In the genomic region with DNA sequence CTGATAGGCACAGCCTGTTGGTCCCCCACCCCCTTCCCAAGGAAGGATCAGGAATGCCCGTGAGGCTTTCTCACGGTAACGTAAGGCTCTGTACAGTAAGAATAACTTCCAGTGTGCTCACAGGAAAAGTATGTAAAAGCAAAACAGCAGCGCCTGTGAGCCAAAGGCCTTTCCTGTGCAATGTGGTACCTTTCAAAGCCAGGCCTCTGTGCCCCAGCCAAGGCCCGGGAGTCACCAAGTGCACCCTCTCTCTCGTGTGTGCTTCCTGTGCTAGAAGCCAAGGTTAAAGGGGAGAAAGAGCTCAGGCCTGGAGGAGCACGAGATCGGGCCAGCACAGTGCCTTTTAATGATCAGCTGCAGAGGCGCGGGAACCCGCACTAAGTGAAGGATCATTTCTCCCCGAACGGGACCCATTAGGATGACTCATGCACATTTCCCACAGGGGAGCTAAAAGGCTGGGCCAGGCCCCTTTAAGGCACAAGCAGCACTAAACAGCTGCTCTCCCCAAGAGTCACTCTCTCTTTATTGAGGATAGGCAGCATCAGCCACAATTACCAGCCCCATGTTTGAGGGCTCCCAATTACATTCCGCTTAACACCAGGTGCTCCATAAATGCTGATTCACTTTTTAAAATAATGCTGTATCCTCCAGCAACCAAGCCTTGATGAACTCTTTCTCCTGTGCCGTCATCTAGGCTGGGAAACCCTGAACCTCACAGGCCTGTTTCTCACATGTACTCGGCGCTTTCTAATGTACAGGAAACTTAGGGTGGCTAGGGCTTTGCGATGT, we compare ENCODE assay signal across 8 cellular contexts. TPM values are rescaled to one million over a fixed set of nuclear protein-coding genes. Genes with fewer than 3 reads are reported as not detected.
A peak's percentile ranks its signal among the peaks of the same experiment; 100 is the strongest.
DNase-seq lines count a peak whose midpoint lies in the region; ATAC-seq and TF ChIP-seq lines count a peak whose summit lies in the region.

No MANE protein-coding gene starts in this region.

- H3K9ac ChIP-seq in HUES6 (ENCODE audit: low read length) = peak overlapping the region; percentile 28

- DNase-seq in AG08395 (ENCODE audit: low spot score) (peak; percentile 81), kidney epithelial cell (ENCODE audit: low read depth) (peak; percentile 92), tibial artery (peak; percentile 54 to 79), NOMO-1 treated with DMSO at 0.1 percent for 48 hours (lab: John Stamatoyannopoulos, UW; ENCODE audit: unreplicated experiment) (no peak), pons (ENCODE audit: low spot score) (no peak)

- H3K27ac ChIP-seq in HUES6 (ENCODE audit: low read depth, low read length) = no peak overlapping the region; the same call in 1 of the 2 replicates
- peak overlapping the region; percentile 15 for H3K27ac ChIP-seq in angular gyrus (ENCODE audit: low read depth, low read length)
- peak overlapping the region; percentile 68 to 83 for H3K27ac ChIP-seq in tibial artery

- no peaks in the 10 kb centered on the region for H3K9me3 ChIP-seq in HUES6 (ENCODE audit: control insufficient read depth, insufficient read depth, low read depth, low read length)
- H3K9me3 ChIP-seq in tibial artery = no peaks in the 10 kb centered on the region

- no peaks in the 10 kb centered on the region for H3K36me3 ChIP-seq in HUES6 (ENCODE audit: control insufficient read depth, insufficient read depth, low read length)
- no peaks in the 10 kb centered on the region for H3K36me3 ChIP-seq in kidney epithelial cell (ENCODE audit: control insufficient read depth, insufficient read depth, low read length)
- H3K36me3 ChIP-seq in tibial artery = no peaks in the 10 kb centered on the region

- no peak for ATAC-seq in HG02870 (IDR thresholded peaks at IDR 0.05; ENCODE audit: unreplicated experiment)

- H3K27me3 ChIP-seq in HUES6 (ENCODE audit: control insufficient read depth, insufficient read depth, low read length) = no peaks in the 10 kb centered on the region
- no peaks in the 10 kb centered on the region for H3K27me3 ChIP-seq in kidney epithelial cell (ENCODE audit: control insufficient read depth, insufficient read depth, low read length)
- H3K27me3 ChIP-seq in tibial artery = no peaks in the 10 kb centered on the region

- no peak for TF ChIP-seq CTCF in kidney epithelial cell (IDR thresholded peaks at IDR 0.05; ENCODE audit: insufficient read depth, low read length, poor library complexity, severe bottlenecking)
- TF ChIP-seq CTCF in tibial artery (IDR thresholded peaks at IDR 0.05) = no peak

- no peak overlapping the region for H3K4me3 ChIP-seq in HUES6 (ENCODE audit: low read depth, low read length)
- H3K4me3 ChIP-seq in kidney epithelial cell (ENCODE audit: low read depth, low read length) = no peak overlapping the region
- H3K4me3 ChIP-seq in tibial artery = peak overlapping the region; percentile 14 to 16

- intact Hi-C loops in tibial artery (cut with DNase I; ENCODE audit: low total_unique reads) = no loop called here

- H3K4me1 ChIP-seq in HUES6 (ENCODE audit: control insufficient read depth, insufficient read depth, low read length) (peaks cover 74% of the 10 kb centered on the region), tibial artery (peaks cover 10 to 74% (median 60%) of the 10 kb centered on the region in 4 donors)

RNA-seq across cellular contexts. Expression of a gene that starts 42.8 kb away (rescaled TPM):
- total RNA-seq in kidney epithelial cell = 39.1 and 42.2 TPM in 2 replicates

Comparison
In these comparisons a context has a peak if more than half of its experiments do, and no peak if none do; other contexts are left out.
1. DNase-seq: peak in AG08395 (single experiment), kidney epithelial cell (single experiment) and tibial artery (2 of 2); none in NOMO-1 treated with DMSO at 0.1 percent for 48 hours (single experiment) and pons (single experiment).
2. H3K4me3 ChIP-seq: peak in tibial artery (2 of 2); none in HUES6 (single experiment) and kidney epithelial cell (single experiment).